ENCODE assay signal across 35 cellular contexts in the genomic region with DNA sequence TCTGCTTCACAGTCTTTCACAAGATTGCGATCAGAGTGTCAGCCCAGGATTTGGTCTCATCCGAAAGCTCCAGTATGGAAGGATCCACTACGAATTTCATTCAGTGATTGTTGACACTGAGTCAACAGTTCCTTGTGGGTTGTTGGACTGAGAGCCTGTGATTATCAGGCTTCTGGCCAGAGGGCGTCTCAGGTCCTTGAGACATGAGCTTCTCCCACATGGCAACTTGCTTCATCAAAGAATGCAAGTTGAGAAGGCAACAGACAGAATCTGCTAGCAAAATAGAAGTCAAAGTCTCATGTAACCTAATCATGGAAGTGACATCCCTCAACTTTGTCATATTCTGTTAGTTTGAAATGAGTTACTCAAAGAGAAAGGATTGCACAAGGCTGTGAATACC. TPM values are rescaled to one million over a fixed set of nuclear protein-coding genes. Genes with fewer than 3 reads are reported as not detected.
"Had no signal": no experiment of that assay in that cellular context is flagged by ENCODE, and none has a peak within 500 bp of the region (broad histone marks: within the 10 kb centered on the region; RNA-seq: fewer than 3 reads in every experiment).

No MANE protein-coding gene starts in this region.

- ATAC-seq: activated CD8-positive, alpha-beta T cell treated with anti-CD3 and anti-CD28 coated beads for 36 hours; activated naive CD8-positive, alpha-beta T cell treated with anti-CD3 and anti-CD28 coated beads, Interleukin-2, amount 50 U/mL, for 24 hours; activated T-cell treated with anti-CD3 and anti-CD28 coated beads, Interleukin-2, amount 50 U/mL, for 4 hours; activated T-cell treated with anti-CD3 and anti-CD28 coated beads, Interleukin-2, amount 50 U/mL, for 72 hours; activated T-helper 17 cell treated with anti-CD3 and anti-CD28 coated beads, Interleukin-2, amount 50 U/mL, for 72 hours had no signal

- H3K9me3 ChIP-seq: ascending aorta, breast epithelium had no signal

- H3K27me3 ChIP-seq: ascending aorta, breast epithelium had no signal

- H3K4me3 ChIP-seq: ascending aorta, breast epithelium had no signal

- H3K36me3 ChIP-seq: ascending aorta, breast epithelium had no signal

- H3K4me1 ChIP-seq: ascending aorta, breast epithelium had no signal

- FAIRE-seq: TTC549 had no signal

- H3K27ac ChIP-seq: ascending aorta, breast epithelium, VCaP had no signal

- DNase-seq: activated B cell treated with CpG ODN at 0.5 μM for 24 hours; activated CD4-positive, alpha-beta memory T cell treated with anti-CD3 and anti-CD28 coated beads for 36 hours; activated CD4-positive, alpha-beta T cell treated with anti-CD3 and anti-CD28 coated beads for 4 hours; activated CD4-positive, alpha-beta T cell treated with anti-CD3 and anti-CD28 coated beads, Interleukin-2, amount 10 ng/mL, durations not matched to agents 24 days and 14 days; activated CD4-positive, alpha-beta T cell treated with anti-CD3 and anti-CD28 coated beads, Interleukin-2, amount 50 U/mL, for 1 hour; activated CD4-positive, alpha-beta T cell treated with anti-CD3 and anti-CD28 coated beads, Interleukin-2, amount 50 U/mL, for 4 hours; activated CD4-positive, CD25-positive, alpha-beta regulatory T cell treated with anti-CD3 and anti-CD28 coated beads, Interleukin-2, amount 50 U/mL, for 72 hours; activated CD8-positive, alpha-beta memory T cell treated with anti-CD3 and anti-CD28 coated beads, Interleukin-2, amount 50 U/mL, for 4 hours; activated CD8-positive, alpha-beta T cell treated with anti-CD3 and anti-CD28 coated beads for 36 hours; activated effector memory CD4-positive, alpha-beta T cell treated with anti-CD3 and anti-CD28 coated beads, Interleukin-2, amount 50 U/mL, for 16 hours; activated gamma-delta T cell treated with Interleukin-2 at 50 U/mL for 16 hours; activated naive CD4-positive, alpha-beta T cell; activated naive CD4-positive, alpha-beta T cell treated with anti-CD3 and anti-CD28 coated beads for 36 hours; activated naive CD8-positive, alpha-beta T cell treated with anti-CD3 and anti-CD28 coated beads, Interleukin-2, amount 10 ng/mL, durations not matched to agents 7 days and 5 days; activated naive CD8-positive, alpha-beta T cell treated with anti-CD3 and anti-CD28 coated beads, Interleukin-2, amount 50 U/mL, for 24 hours; activated T-cell treated with anti-CD3 and anti-CD28 coated beads for 4 hours; activated T-cell treated with anti-CD3 and anti-CD28 coated beads, Interleukin-2, amount 50 U/mL, for 1 hour; activated T-cell treated with anti-CD3 and anti-CD28 coated beads, Interleukin-2, amount 50 U/mL, for 4 hours; activated T-cell treated with anti-CD3 and anti-CD28 coated beads, Interleukin-2, amount 50 U/mL, for 72 hours; amygdala; anterior cingulate cortex; central memory CD4-positive, alpha-beta T cell; T-helper 1 cell; T-helper 2 cell; T-helper 9 cell had no signal

RNA-seq across cellular contexts. Expression of a gene that starts 40.5 kb away (rescaled TPM):
- total RNA-seq: activated B cell treated with CpG ODN at 0.5 μM for 24 hours; activated CD4-positive, alpha-beta T cell treated with anti-CD3 and anti-CD28 coated beads, Interleukin-2, amount 10 ng/mL, durations not matched to agents 24 days and 14 days; activated CD8-positive, alpha-beta memory T cell treated with anti-CD3 and anti-CD28 coated beads for 36 hours; activated CD8-positive, alpha-beta T cell treated with anti-CD3 and anti-CD28 coated beads for 36 hours; activated naive CD4-positive, alpha-beta T cell treated with anti-CD3 and anti-CD28 coated beads for 36 hours; activated naive CD8-positive, alpha-beta T cell treated with anti-CD3 and anti-CD28 coated beads, Interleukin-2, amount 10 ng/mL, durations not matched to agents 7 days and 5 days; activated T-cell treated with anti-CD3 and anti-CD28 coated beads, Interleukin-2, amount 50 U/mL, for 4 hours; activated T-helper 1 cell treated with anti-CD3 and anti-CD28 coated beads, Interleukin-12 subunit alpha, Interleukin-12 subunit beta, Interleukin-2, Interleukin-4 antibody, amounts not matched to agents 30 ng/mL and 10 ng/mL and 1 ng/mL, durations not matched to agents 14 hours and 24 hours and 36 hours; ascending aorta had no signal

RNA-seq across cellular contexts. Expression of a gene that starts 58.2 kb away (rescaled TPM):
- total RNA-seq: activated B cell treated with CpG ODN at 0.5 μM for 24 hours; activated CD4-positive, alpha-beta T cell treated with anti-CD3 and anti-CD28 coated beads, Interleukin-2, amount 10 ng/mL, durations not matched to agents 24 days and 14 days; activated CD8-positive, alpha-beta T cell treated with anti-CD3 and anti-CD28 coated beads for 36 hours; activated naive CD8-positive, alpha-beta T cell treated with anti-CD3 and anti-CD28 coated beads, Interleukin-2, amount 10 ng/mL, durations not matched to agents 7 days and 5 days; activated T-helper 1 cell treated with anti-CD3 and anti-CD28 coated beads, Interleukin-12 subunit alpha, Interleukin-12 subunit beta, Interleukin-2, Interleukin-4 antibody, amounts not matched to agents 30 ng/mL and 10 ng/mL and 1 ng/mL, durations not matched to agents 14 hours and 24 hours and 36 hours; ascending aorta; breast epithelium; cardiac septum; cerebellum had no signal
- polyA plus RNA-seq: adipose tissue had no signal
